ENCODE assay signal across 13 cellular contexts in the genomic region with DNA sequence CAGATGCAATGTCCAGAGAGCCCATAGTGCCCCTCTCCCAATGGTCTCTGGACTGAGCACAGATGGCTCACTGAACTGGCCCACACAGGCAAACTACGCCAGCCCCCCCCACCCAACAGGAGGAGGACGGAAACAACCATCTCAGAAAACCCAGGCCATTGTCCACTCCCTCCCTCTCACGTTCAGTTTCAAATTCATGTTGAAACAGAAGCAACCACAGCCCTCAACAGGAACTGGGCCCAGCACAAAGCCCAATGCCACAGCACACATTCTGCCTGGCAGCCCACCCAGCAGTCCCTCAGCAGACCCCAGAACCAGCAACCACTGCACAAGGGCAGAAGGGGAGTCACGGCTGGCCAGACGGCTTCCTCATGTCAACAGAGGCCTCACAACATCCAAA. TPM values are rescaled to one million over a fixed set of nuclear protein-coding genes. Genes with fewer than 3 reads are reported as not detected.
DNase-seq lines count a peak whose midpoint lies in the region; ATAC-seq and TF ChIP-seq lines count a peak whose summit lies in the region.
"Had no signal": no experiment of that assay in that cellular context is flagged by ENCODE, and none has a peak within 500 bp of the region (broad histone marks: within the 10 kb centered on the region; RNA-seq: fewer than 3 reads in every experiment).

No MANE protein-coding gene starts in this region.

- DNase-seq in activated naive CD4-positive, alpha-beta T cell (lab: John Stamatoyannopoulos, UW) = no peak
- DNase-seq in activated CD4-positive, alpha-beta memory T cell treated with anti-CD3 and anti-CD28 coated beads, Interleukin-2, amount 10 ng/mL, durations not matched to agents 7 days and 5 days = no peak
- DNase-seq in glutamatergic neuron (no peak), upper lobe of left lung (no peak), DMS79 treated with DMSO at 0.1 percent for 48 hours (lab: John Stamatoyannopoulos, UW) (no peak)
- DNase-seq: activated CD4-positive, alpha-beta T cell treated with anti-CD3 and anti-CD28 coated beads for 1 hour; left ventricle myocardium superior; NCI-H526 treated with DMSO at 0.1 percent for 48 hours; Peyer's patch had no signal

- no peaks in the 10 kb centered on the region for H3K27me3 Mint-ChIP-seq in activated naive CD4-positive, alpha-beta T cell treated with anti-CD3 and anti-CD28 coated beads, Interleukin-2, amount 50 U/mL, for 24 hours
- no peaks in the 10 kb centered on the region for H3K27me3 Mint-ChIP-seq in activated CD4-positive, alpha-beta memory T cell treated with anti-CD3 and anti-CD28 coated beads, Interleukin-2, amount 10 ng/mL, durations not matched to agents 7 days and 5 days
- peaks cover 4% of the 10 kb centered on the region for H3K27me3 Mint-ChIP-seq in glutamatergic neuron (ENCODE audit: unreplicated experiment)

- no peaks in the 10 kb centered on the region for H3K9me3 Mint-ChIP-seq in activated naive CD4-positive, alpha-beta T cell treated with anti-CD3 and anti-CD28 coated beads, Interleukin-2, amount 50 U/mL, for 24 hours
- no peaks in the 10 kb centered on the region for H3K9me3 Mint-ChIP-seq in activated CD4-positive, alpha-beta memory T cell treated with anti-CD3 and anti-CD28 coated beads, Interleukin-2, amount 10 ng/mL, durations not matched to agents 7 days and 5 days
- H3K9me3 Mint-ChIP-seq in glutamatergic neuron (ENCODE audit: unreplicated experiment) = peaks cover 7% of the 10 kb centered on the region

- no peaks in the 10 kb centered on the region for H3K27me3 ChIP-seq in upper lobe of left lung
- H3K27me3 ChIP-seq: Peyer's patch had no signal

- peaks cover 9% of the 10 kb centered on the region for H3K36me3 Mint-ChIP-seq in activated naive CD4-positive, alpha-beta T cell treated with anti-CD3 and anti-CD28 coated beads, Interleukin-2, amount 50 U/mL, for 24 hours
- H3K36me3 Mint-ChIP-seq in activated CD4-positive, alpha-beta memory T cell treated with anti-CD3 and anti-CD28 coated beads, Interleukin-2, amount 10 ng/mL, durations not matched to agents 7 days and 5 days (ENCODE audit: low read depth) = peaks cover 79% of the 10 kb centered on the region
- peaks cover 8% of the 10 kb centered on the region for H3K36me3 Mint-ChIP-seq in glutamatergic neuron (ENCODE audit: unreplicated experiment)

- TF ChIP-seq POLR2A in upper lobe of left lung (IDR thresholded peaks at IDR 0.05) = no peak

- peaks cover 0 to 3% (median 0%) of the 10 kb centered on the region in 4 donors for H3K36me3 ChIP-seq in upper lobe of left lung
- H3K36me3 ChIP-seq: prostate gland had no signal

- ATAC-seq in upper lobe of left lung (ENCODE audit: low FRiP score in 2 of 2) (no peak), GM21447 (IDR thresholded peaks at IDR 0.05; ENCODE audit: unreplicated experiment) (no peak), HG03571 (IDR thresholded peaks at IDR 0.05; ENCODE audit: unreplicated experiment) (no peak)
- ATAC-seq: left ventricle myocardium superior had no signal

- peak overlapping the region; percentile 95 for H3K27ac Mint-ChIP-seq in activated naive CD4-positive, alpha-beta T cell treated with anti-CD3 and anti-CD28 coated beads, Interleukin-2, amount 50 U/mL, for 24 hours
- H3K27ac Mint-ChIP-seq in activated CD4-positive, alpha-beta memory T cell treated with anti-CD3 and anti-CD28 coated beads, Interleukin-2, amount 10 ng/mL, durations not matched to agents 7 days and 5 days = peak overlapping the region; percentile 81
- no peak overlapping the region for H3K27ac Mint-ChIP-seq in glutamatergic neuron (ENCODE audit: unreplicated experiment)

- H3K27ac ChIP-seq in upper lobe of left lung = peak overlapping the region in 3 of 4 donors; percentile 59 to 82 (median 62)
- H3K27ac ChIP-seq: prostate gland had no signal

- POLR2A ChIA-PET in activated CD4-positive, alpha-beta memory T cell treated with anti-CD3 and anti-CD28 coated beads, Interleukin-2, amount 10 ng/mL, durations not matched to agents 7 days and 5 days (lab: Charles Lee) = no interaction called here

- H3K4me1 Mint-ChIP-seq in activated naive CD4-positive, alpha-beta T cell treated with anti-CD3 and anti-CD28 coated beads, Interleukin-2, amount 50 U/mL, for 24 hours = peaks cover 95% of the 10 kb centered on the region
- H3K4me1 Mint-ChIP-seq in activated CD4-positive, alpha-beta memory T cell treated with anti-CD3 and anti-CD28 coated beads, Interleukin-2, amount 10 ng/mL, durations not matched to agents 7 days and 5 days = peaks cover 96% of the 10 kb centered on the region
- peaks cover 48% of the 10 kb centered on the region for H3K4me1 Mint-ChIP-seq in glutamatergic neuron (ENCODE audit: low read depth, unreplicated experiment)

- no peaks in the 10 kb centered on the region for H3K9me3 ChIP-seq in upper lobe of left lung
- H3K9me3 ChIP-seq: Peyer's patch, prostate gland had no signal

- TF ChIP-seq CTCF in glutamatergic neuron (IDR thresholded peaks at IDR 0.05; ENCODE audit: partially characterized antibody, unreplicated experiment) (no peak), upper lobe of left lung (IDR thresholded peaks at IDR 0.05) (no peak)

- peaks cover 36 to 56% (median 41%) of the 10 kb centered on the region in 4 donors for H3K4me1 ChIP-seq in upper lobe of left lung

- TF ChIP-seq EP300 in upper lobe of left lung (IDR thresholded peaks at IDR 0.05) = no peak

- CTCF ChIA-PET in activated CD4-positive, alpha-beta memory T cell treated with anti-CD3 and anti-CD28 coated beads, Interleukin-2, amount 10 ng/mL, durations not matched to agents 7 days and 5 days (lab: Charles Lee) = no interaction called here

- H3K4me3 ChIP-seq in upper lobe of left lung = no peak overlapping the region
- H3K4me3 ChIP-seq: Peyer's patch, prostate gland had no signal

- peak overlapping the region; percentile 58 for H3K4me3 Mint-ChIP-seq in activated naive CD4-positive, alpha-beta T cell treated with anti-CD3 and anti-CD28 coated beads, Interleukin-2, amount 50 U/mL, for 24 hours
- no peak overlapping the region for H3K4me3 Mint-ChIP-seq in activated CD4-positive, alpha-beta memory T cell treated with anti-CD3 and anti-CD28 coated beads, Interleukin-2, amount 10 ng/mL, durations not matched to agents 7 days and 5 days
- H3K4me3 Mint-ChIP-seq in glutamatergic neuron (ENCODE audit: unreplicated experiment) = peak overlapping the region; percentile 55

- 76 to 90% methylated on average over 2 to 5 of the region's 5 CpGs for WGBS in upper lobe of left lung, 2 donors

RNA-seq across cellular contexts. Expression of gene CCDC88C, which starts 10.6 kb away (rescaled TPM):
- 100 to 1,000 TPM; 168 to 175 TPM for total RNA-seq in activated CD4-positive, alpha-beta memory T cell treated with anti-CD3 and anti-CD28 coated beads, Interleukin-2, amount 10 ng/mL, durations not matched to agents 7 days and 5 days
- total RNA-seq in glutamatergic neuron (ENCODE audit: unreplicated experiment) (68.0 TPM), upper lobe of left lung (100 to 1,000 TPM in 1 of 6 donors, 10 to 100 TPM in 5; 33.1 to 119 (median 54.5) TPM)
